8 cellular contexts compared by ENCODE assay signal in genomic region chr17:32524553-32524880, GRCh38. TPM values are rescaled to one million over a fixed set of nuclear protein-coding genes. Genes with fewer than 3 reads are reported as not detected.
A peak's percentile ranks its signal among the peaks of the same experiment; 100 is the strongest.
DNase-seq lines count a peak whose midpoint lies in the region; ATAC-seq and TF ChIP-seq lines count a peak whose summit lies in the region.
"Not testable (repeated sequence)": the region's sequence is repeated elsewhere in the genome, so short reads cannot be mapped to it uniquely, and the experiment has no call there.

No MANE protein-coding gene starts in this region.

- POLR2A ChIA-PET in CD4-positive, alpha-beta T cell (lab: Charles Lee): interaction anchor here (0.6 to 4.0 kb wide), 6 partner anchors 12 to 66 kb away, joined by 4 to 44 read pairs (median 8); partner anchors contain the start of gene CDK5R1
- POLR2A ChIA-PET in activated CD4-positive, alpha-beta T cell treated with anti-CD3 and anti-CD28 coated beads for 36 hours (lab: Charles Lee): interaction anchor here (0.8 to 1.9 kb wide), 8 partner anchors 21 to 80 kb away, joined by 4 to 19 read pairs (median 8); partner anchors contain the start of genes CDK5R1 and PSMD11

- DNase-seq in CD4-positive, alpha-beta T cell; activated T-cell treated with anti-CD3 and anti-CD28 coated beads, Interleukin-2, amount 50 U/mL, for 4 hours; effector memory CD8-positive, alpha-beta T cell; natural killer cell: not testable (repeated sequence)
- peak; percentile 20 for DNase-seq in activated CD4-positive, alpha-beta T cell treated with anti-CD3 and anti-CD28 coated beads for 36 hours

- peaks cover 59% of the 10 kb centered on the region for H3K4me1 Mint-ChIP-seq in CD4-positive, alpha-beta T cell (ENCODE audit: low read depth)
- H3K4me1 Mint-ChIP-seq in activated CD4-positive, alpha-beta T cell treated with anti-CD3 and anti-CD28 coated beads for 36 hours: peaks cover 75% of the 10 kb centered on the region
- H3K4me1 Mint-ChIP-seq in activated T-cell treated with anti-CD3 and anti-CD28 coated beads, Interleukin-2, amount 50 U/mL, for 4 hours (ENCODE audit: low read depth): peaks cover 75% of the 10 kb centered on the region
- peaks cover 73% of the 10 kb centered on the region for H3K4me1 Mint-ChIP-seq in activated naive CD4-positive, alpha-beta T cell treated with anti-CD3 and anti-CD28 coated beads, Interleukin-2, amount 50 U/mL, for 24 hours
- peaks cover 44 to 53% of the 10 kb centered on the region in 2 donors for H3K4me1 Mint-ChIP-seq in effector memory CD8-positive, alpha-beta T cell (ENCODE audit: low read depth in 2 of 2)
- H3K4me1 Mint-ChIP-seq in natural killer cell: peaks cover 81 to 82% of the 10 kb centered on the region in 2 donors
- peaks cover 77% of the 10 kb centered on the region for H3K4me1 Mint-ChIP-seq in stimulated activated naive CD8-positive, alpha-beta T cell treated with anti-CD3 and anti-CD28 coated beads, Interleukin-15, Interleukin-2, amounts not matched to agents 100 ng/mL and 50 ng/mL, for 24 hours (ENCODE audit: low read depth)

- H3K36me3 Mint-ChIP-seq in CD4-positive, alpha-beta T cell (ENCODE audit: low read depth); activated CD4-positive, alpha-beta T cell treated with anti-CD3 and anti-CD28 coated beads for 36 hours (ENCODE audit: low read depth); activated T-cell treated with anti-CD3 and anti-CD28 coated beads, Interleukin-2, amount 50 U/mL, for 4 hours (ENCODE audit: insufficient read depth); activated naive CD4-positive, alpha-beta T cell treated with anti-CD3 and anti-CD28 coated beads, Interleukin-2, amount 50 U/mL, for 24 hours; effector memory CD8-positive, alpha-beta T cell (ENCODE audit: insufficient read depth); natural killer cell; stimulated activated naive CD8-positive, alpha-beta T cell treated with anti-CD3 and anti-CD28 coated beads, Interleukin-15, Interleukin-2, amounts not matched to agents 100 ng/mL and 50 ng/mL, for 24 hours (ENCODE audit: low read depth): not testable (repeated sequence)

- H3K9me3 Mint-ChIP-seq in CD4-positive, alpha-beta T cell; activated CD4-positive, alpha-beta T cell treated with anti-CD3 and anti-CD28 coated beads for 36 hours (ENCODE audit: low read depth); activated T-cell treated with anti-CD3 and anti-CD28 coated beads, Interleukin-2, amount 50 U/mL, for 4 hours; activated naive CD4-positive, alpha-beta T cell treated with anti-CD3 and anti-CD28 coated beads, Interleukin-2, amount 50 U/mL, for 24 hours; effector memory CD8-positive, alpha-beta T cell; natural killer cell; stimulated activated naive CD8-positive, alpha-beta T cell treated with anti-CD3 and anti-CD28 coated beads, Interleukin-15, Interleukin-2, amounts not matched to agents 100 ng/mL and 50 ng/mL, for 24 hours: not testable (repeated sequence)

- ATAC-seq in CD4-positive, alpha-beta T cell (ENCODE audit: poor library complexity); activated CD4-positive, alpha-beta T cell treated with anti-CD3 and anti-CD28 coated beads for 36 hours; activated T-cell treated with anti-CD3 and anti-CD28 coated beads, Interleukin-2, amount 50 U/mL, for 4 hours; effector memory CD8-positive, alpha-beta T cell (replicated peaks); natural killer cell: not testable (repeated sequence)

- peaks cover 55% of the 10 kb centered on the region for H3K4me1 ChIP-seq in OCI-LY3 (ENCODE audit: low read length)

- H3K27me3 ChIP-seq in CD4-positive, alpha-beta T cell (ENCODE audit: control insufficient read depth, insufficient read depth, low read length): not testable (repeated sequence)
- peaks cover 45% of the 10 kb centered on the region for H3K27me3 ChIP-seq in OCI-LY3 (ENCODE audit: low read depth, low read length)

- not testable (repeated sequence) for TF ChIP-seq CTCF in CD4-positive, alpha-beta T cell (IDR thresholded peaks at IDR 0.05); OCI-LY3 (IDR thresholded peaks at IDR 0.05; ENCODE audit: low read depth, low read length); natural killer cell (IDR thresholded peaks at IDR 0.05)

- not testable (repeated sequence) for H3K79me2 ChIP-seq in OCI-LY3 (ENCODE audit: low read length)

- peak overlapping the region; percentile 51 for H3K27ac Mint-ChIP-seq in CD4-positive, alpha-beta T cell
- H3K27ac Mint-ChIP-seq in activated CD4-positive, alpha-beta T cell treated with anti-CD3 and anti-CD28 coated beads for 36 hours: peak overlapping the region; percentile 97
- peak overlapping the region; percentile 95 for H3K27ac Mint-ChIP-seq in activated naive CD4-positive, alpha-beta T cell treated with anti-CD3 and anti-CD28 coated beads, Interleukin-2, amount 50 U/mL, for 24 hours
- not testable (repeated sequence) for H3K27ac Mint-ChIP-seq in effector memory CD8-positive, alpha-beta T cell
- peak overlapping the region; percentile 91 to 97 for H3K27ac Mint-ChIP-seq in natural killer cell
- peak overlapping the region; percentile 98 for H3K27ac Mint-ChIP-seq in stimulated activated naive CD8-positive, alpha-beta T cell treated with anti-CD3 and anti-CD28 coated beads, Interleukin-15, Interleukin-2, amounts not matched to agents 100 ng/mL and 50 ng/mL, for 24 hours

- not testable (repeated sequence) for H3K4me3 Mint-ChIP-seq in CD4-positive, alpha-beta T cell; activated naive CD4-positive, alpha-beta T cell treated with anti-CD3 and anti-CD28 coated beads, Interleukin-2, amount 50 U/mL, for 24 hours
- H3K4me3 Mint-ChIP-seq in activated CD4-positive, alpha-beta T cell treated with anti-CD3 and anti-CD28 coated beads for 36 hours: peak overlapping the region; percentile 55
- peak overlapping the region; percentile 46 for H3K4me3 Mint-ChIP-seq in activated T-cell treated with anti-CD3 and anti-CD28 coated beads, Interleukin-2, amount 50 U/mL, for 4 hours
- H3K4me3 Mint-ChIP-seq in effector memory CD8-positive, alpha-beta T cell: peak overlapping the region; percentile 68 to 70
- H3K4me3 Mint-ChIP-seq in natural killer cell: peak overlapping the region; percentile 61
- H3K4me3 Mint-ChIP-seq in stimulated activated naive CD8-positive, alpha-beta T cell treated with anti-CD3 and anti-CD28 coated beads, Interleukin-15, Interleukin-2, amounts not matched to agents 100 ng/mL and 50 ng/mL, for 24 hours: peak overlapping the region; percentile 73

- CTCF ChIA-PET in CD4-positive, alpha-beta T cell (lab: Charles Lee): interaction anchor here (0.8 to 2.9 kb wide), 6 partner anchors 9 to 353 kb away, joined by 3 to 17 read pairs (median 8); partner anchors contain the start of gene CDK5R1
- CTCF ChIA-PET in activated CD4-positive, alpha-beta T cell treated with anti-CD3 and anti-CD28 coated beads for 36 hours (lab: Charles Lee): interaction anchor here (1.1 to 2.1 kb wide), 5 partner anchors 21 to 41 kb away, joined by 3 to 6 read pairs (median 5); no protein-coding TSS in a partner anchor

- not testable (repeated sequence) for H3K27ac ChIP-seq in CD4-positive, alpha-beta T cell (ENCODE audit: low read depth, low read length)
- H3K27ac ChIP-seq in OCI-LY3 (ENCODE audit: low read length): peak overlapping the region; percentile 92

- not testable (repeated sequence) for H3K9me3 ChIP-seq in CD4-positive, alpha-beta T cell (ENCODE audit: control insufficient read depth, low read length); OCI-LY3 (ENCODE audit: insufficient read depth, low read length)

- peak overlapping the region; percentile 73 for H3K4me3 ChIP-seq in OCI-LY3 (ENCODE audit: low read length)

- H3K27me3 Mint-ChIP-seq in CD4-positive, alpha-beta T cell; activated CD4-positive, alpha-beta T cell treated with anti-CD3 and anti-CD28 coated beads for 36 hours; activated T-cell treated with anti-CD3 and anti-CD28 coated beads, Interleukin-2, amount 50 U/mL, for 4 hours (ENCODE audit: low read depth); activated naive CD4-positive, alpha-beta T cell treated with anti-CD3 and anti-CD28 coated beads, Interleukin-2, amount 50 U/mL, for 24 hours; effector memory CD8-positive, alpha-beta T cell; natural killer cell (ENCODE audit: low read depth in 2 of 2); stimulated activated naive CD8-positive, alpha-beta T cell treated with anti-CD3 and anti-CD28 coated beads, Interleukin-15, Interleukin-2, amounts not matched to agents 100 ng/mL and 50 ng/mL, for 24 hours: not testable (repeated sequence)

- peaks cover 37% of the 10 kb centered on the region for H4K20me1 ChIP-seq in OCI-LY3 (ENCODE audit: insufficient read depth, low read length)

- H3K4me2 ChIP-seq in OCI-LY3 (ENCODE audit: low read length): peak overlapping the region; percentile 98

- intact Hi-C loops in CD4-positive, alpha-beta T cell (cut with DNase I, micrococcal nuclease): loop anchor here in 1 of 2 experiments (5.0 kb wide), 1 partner anchor 353 kb away; the partner anchor contains the start of gene MYO1D
- intact Hi-C loops in activated CD4-positive, alpha-beta T cell treated with anti-CD3 and anti-CD28 coated beads for 36 hours (cut with DNase I, micrococcal nuclease): loop anchor here (1.0 to 2.0 kb wide), 6 partner anchors 21 to 353 kb away; partner anchors contain the start of genes PSMD11 (in 2 of the 2) and MYO1D (in 1 of the 2)
- intact Hi-C loops in natural killer cell (cut with micrococcal nuclease): not testable (repeated sequence)

- H3K9ac ChIP-seq in OCI-LY3 (ENCODE audit: low read length): peak overlapping the region; percentile 2; the same call in 1 of the 2 replicates

- H3K36me3 ChIP-seq in OCI-LY3 (replicated peaks; ENCODE audit: low read depth, low read length): peaks cover 12% of the 10 kb centered on the region

- not testable (repeated sequence) for H2AFZ ChIP-seq in OCI-LY3 (ENCODE audit: low read depth, low read length)

RNA-seq across cellular contexts. Expression of gene CDK5R1, which starts 37.7 kb away (rescaled TPM):
- total RNA-seq in CD4-positive, alpha-beta T cell: 10 to 100 TPM; 21.7 to 22.5 TPM
- total RNA-seq in activated CD4-positive, alpha-beta T cell treated with anti-CD3 and anti-CD28 coated beads for 36 hours: 10 to 100 TPM; 15.3 to 15.4 TPM
- 10 to 100 TPM; 14.8 to 20.9 (median 15.7) TPM for total RNA-seq in activated T-cell treated with anti-CD3 and anti-CD28 coated beads, Interleukin-2, amount 50 U/mL, for 4 hours
- total RNA-seq in natural killer cell: 10 to 100 TPM in 1 of 3 donors, 1 to 10 TPM in 2; 3.7 to 12.3 (median 7.4) TPM
